In genomic region chr13:52968074-52968700, GRCh38 we compare ENCODE assay signal across 8 cellular contexts.
DNase-seq lines count a peak whose midpoint lies in the region; ATAC-seq, FAIRE-seq and TF ChIP-seq lines count a peak whose summit lies in the region.

No MANE protein-coding gene starts in this region.

- H3K9ac ChIP-seq in H1 (replicated peaks in 1 of 4; ENCODE audit: extremely low read depth in 1 of 4, low read depth in 3 of 4, low read length in 3 of 4), result no peak overlapping the region

- peak; percentile 85 to 99 (median 99) for TF ChIP-seq CTCF in H1 (IDR thresholded peaks at IDR 0.05; ENCODE audit: control extremely low read depth in 1 of 3, insufficient read depth in 1 of 3, low read depth in 1 of 3, low read length in 3 of 3)

- no peak overlapping the region for H2BK120ac ChIP-seq in H1 (replicated peaks; ENCODE audit: low read depth, low read length)

- H4K5ac ChIP-seq in H1 (ENCODE audit: insufficient read length, low read depth, low read length), result no peak overlapping the region

- ATAC-seq in GM19467 (IDR thresholded peaks at IDR 0.05; ENCODE audit: unreplicated experiment) (peak; percentile 99), HG03565 (IDR thresholded peaks at IDR 0.05; ENCODE audit: unreplicated experiment) (peak; percentile 99)

- H2BK20ac ChIP-seq in H1 (ENCODE audit: low read length), result no peak overlapping the region

- H2BK5ac ChIP-seq in H1 (ENCODE audit: low read depth, low read length), result no peak overlapping the region

- no peak for TF ChIP-seq POLR2A in H1 (IDR thresholded peaks at IDR 0.05; ENCODE audit: control extremely low read depth in 1 of 2, low read depth in 2 of 2, low read length in 2 of 2)

- no peak overlapping the region for H3K27ac ChIP-seq in H1 (ENCODE audit: low read depth, low read length)

- DNase-seq in COR-L47 (lab: John Stamatoyannopoulos, UW) (peak; percentile 87), NCI-H69 (lab: John Stamatoyannopoulos, UW) (peak; percentile 93), H1 (ENCODE audit: low read depth in 1 of 2, low spot score in 2 of 2) (peak; percentile 86 to 90), midbrain (lab: John Stamatoyannopoulos, UW) (peak; percentile 79)
- peak; percentile 67 to 77 for DNase-seq in activated CD4-positive, alpha-beta T cell treated with anti-CD3 and anti-CD28 coated beads, Interleukin-2, amount 50 U/mL, for 48 hours
- DNase-seq in stimulated activated CD8-positive, alpha-beta memory T cell treated with anti-CD3 and anti-CD28 coated beads, Interleukin-4, amount 100 ng/mL, for 4 hours (ENCODE audit: low read depth in 2 of 2, low spot score in 1 of 2), result peak; percentile 6 to 32

- H2BK12ac ChIP-seq in H1 (ENCODE audit: low read depth, low read length), result no peak overlapping the region

- WGBS in H1 (ENCODE audit: extremely low coverage in 1 of 2, insufficient coverage in 1 of 2, insufficient read length in 1 of 2, insufficient replicate concordance in 2 of 2, low coverage in 1 of 2, low lambda C conversion rate in 2 of 2, missing lambda C conversion rate in 1 of 2), 2 experiments, result 34% methylated on average over 13 of the region's 13 CpGs; no CpG with 5 or more reads in 1 of the 2 experiments

- POLR2A ChIA-PET in H1 (lab: Charles Lee; ENCODE audit: partially characterized antibody), result interaction anchor here (1.0 to 1.8 kb wide), 4 partner anchors 13 to 120 kb away, joined by 3 to 7 read pairs (median 4); partner anchors contain the start of gene PCDH8

- H3K4ac ChIP-seq in H1 (replicated peaks; ENCODE audit: insufficient read length, low read depth, low read length), result no peak overlapping the region

- peaks cover 0 to 4% (median 3%) of the 10 kb centered on the region in 4 experiments; a peak in 4 of 7 replicates for H3K4me1 ChIP-seq in H1 (replicated peaks in 1 of 4; ENCODE audit: control insufficient read depth in 3 of 4, insufficient read depth in 4 of 4, low read length in 3 of 4)

- H4K20me1 ChIP-seq in H1 (replicated peaks in 1 of 2; ENCODE audit: control insufficient read depth in 1 of 2, insufficient read depth in 2 of 2, low read length in 2 of 2), result no peaks in the 10 kb centered on the region

- H3K23ac ChIP-seq in H1 (ENCODE audit: insufficient read length), result no peak overlapping the region

- peaks cover 3% of the 10 kb centered on the region; the same call in 1 of the 2 replicates for H3K23me2 ChIP-seq in H1 (ENCODE audit: low read depth, low read length)

- no peak overlapping the region for H3K18ac ChIP-seq in H1 (ENCODE audit: extremely low read depth, low read length)

- H3K9me3 ChIP-seq in H1 (ENCODE audit: insufficient read depth in 2 of 2, low read depth in 1 of 2, low read length in 1 of 2), result no peaks in the 10 kb centered on the region

- no peak overlapping the region for H3K4me2 ChIP-seq in H1 (ENCODE audit: insufficient read depth in 1 of 2, low read depth in 2 of 2, low read length in 2 of 2)

- H3K4me3 ChIP-seq in H1 (ENCODE audit: extremely low read depth in 1 of 4, insufficient read depth in 2 of 4, low read depth in 3 of 4, low read length in 4 of 4), result no peak overlapping the region

- no peak overlapping the region for H4K91ac ChIP-seq in H1 (replicated peaks; ENCODE audit: insufficient read length, low read length)

- no peaks in the 10 kb centered on the region; a peak in 2 of 7 replicates for H3K27me3 ChIP-seq in H1 (replicated peaks in 1 of 4; ENCODE audit: control insufficient read depth in 3 of 4, extremely low read depth in 1 of 4, insufficient read depth in 3 of 4, low read length in 3 of 4)

- no peaks in the 10 kb centered on the region for H3K79me1 ChIP-seq in H1 (ENCODE audit: low read depth, low read length)

- H2BK15ac ChIP-seq in H1 (ENCODE audit: low read length), result no peak overlapping the region

- FAIRE-seq in H1 (lab: Jason Lieb, UNC), result peak; percentile 99

- H2AFZ ChIP-seq in H1 (ENCODE audit: low read length), result no peak overlapping the region

- no peak for TF ChIP-seq EP300 in H1 (IDR thresholded peaks at IDR 0.05; ENCODE audit: borderline replicate concordance in 1 of 2, low read depth in 2 of 2, low read length in 2 of 2)

- peak; percentile 97 to 99 for TF ChIP-seq RAD21 in H1 (IDR thresholded peaks at IDR 0.05 in 1 of 2, conservative IDR thresholded peaks at IDR 0.05 in 1 of 2; ENCODE audit: low read depth in 2 of 2, low read length in 2 of 2)

- H3K56ac ChIP-seq in H1 (replicated peaks; ENCODE audit: insufficient read length, low read depth, low read length), result no peak overlapping the region

- H4K8ac ChIP-seq in H1 (ENCODE audit: extremely low read depth, insufficient read depth, low read length), result no peak overlapping the region

- H3K79me2 ChIP-seq in H1 (ENCODE audit: control insufficient read depth in 1 of 2, insufficient read depth in 2 of 2, low read length in 2 of 2), result no peaks in the 10 kb centered on the region

- CTCF ChIA-PET in H1 (lab: Charles Lee; ENCODE audit: partially characterized antibody), result interaction anchor here (0.6 to 9.2 kb wide), 85 partner anchors 9 to 370 kb away, joined by 3 to 154 read pairs (median 6); partner anchors contain the start of genes OLFM4 and PCDH8

- no peaks in the 10 kb centered on the region for H3K36me3 ChIP-seq in H1 (ENCODE audit: control insufficient read depth in 2 of 4, insufficient read depth in 4 of 4, low read length in 3 of 4)

- no peak overlapping the region for H3K14ac ChIP-seq in H1 (ENCODE audit: insufficient read length)

- no peak overlapping the region for H2AK5ac ChIP-seq in H1 (ENCODE audit: low read depth, low read length)

TF ChIP-seq in H1, 55 proteins besides CTCF, POLR2A, EP300 and RAD21 (continues in another document):
- no peak for TF ChIP-seq TCF12 (IDR thresholded peaks at IDR 0.05; ENCODE audit: low read depth, low read length)
- no peak for TF ChIP-seq GTF2F1 (IDR thresholded peaks at IDR 0.05; ENCODE audit: borderline replicate concordance, low read depth, low read length)
- TF ChIP-seq TBP (IDR thresholded peaks at IDR 0.05; ENCODE audit: low read depth, low read length), result peak; percentile 60; the same call in 1 of the 2 replicates
- no peak for TF ChIP-seq SP2 (IDR thresholded peaks at IDR 0.05; ENCODE audit: low read length)
- TF ChIP-seq RNF2 (IDR thresholded peaks at IDR 0.05; ENCODE audit: borderline replicate concordance, low read depth, low read length, missing control alignments, poor library complexity, severe bottlenecking), result no peak
- TF ChIP-seq KDM4A (IDR thresholded peaks at IDR 0.05; ENCODE audit: low read depth, low read length, severe bottlenecking), result no peak
- no peak for TF ChIP-seq PHF8 (conservative IDR thresholded peaks at IDR 0.05; ENCODE audit: low read depth, low read length)
- no peak for TF ChIP-seq POU5F1 (IDR thresholded peaks at IDR 0.05; ENCODE audit: low read depth, low read length)
- TF ChIP-seq BACH1 (IDR thresholded peaks at IDR 0.05; ENCODE audit: low read length), result no peak
- peak; percentile 72 for TF ChIP-seq TAF7 (optimal IDR thresholded peaks at IDR 0.05; ENCODE audit: borderline replicate concordance, low read depth, low read length)
- TF ChIP-seq KDM1A (IDR thresholded peaks at IDR 0.05; ENCODE audit: borderline replicate concordance, low read length), result no peak
- peak; percentile 65 for TF ChIP-seq MAX (IDR thresholded peaks at IDR 0.05)
- TF ChIP-seq SIN3A (conservative IDR thresholded peaks at IDR 0.05 in 1 of 2, IDR thresholded peaks at IDR 0.05 in 1 of 2; ENCODE audit: low read depth in 1 of 2, low read length in 2 of 2), result peak; percentile 97 to 98
- TF ChIP-seq CHD1 (IDR thresholded peaks at IDR 0.05; ENCODE audit: low read depth, low read length), result no peak
- TF ChIP-seq E2F6 (IDR thresholded peaks at IDR 0.05), result no peak
- TF ChIP-seq KDM5A (IDR thresholded peaks at IDR 0.05; ENCODE audit: low read length), result no peak
- no peak; a peak in 1 of 4 replicates for TF ChIP-seq HDAC2 (IDR thresholded peaks at IDR 0.05; ENCODE audit: borderline replicate concordance in 1 of 2, low read depth in 2 of 2, low read length in 2 of 2)
- no peak for TF ChIP-seq USF2 (IDR thresholded peaks at IDR 0.05; ENCODE audit: low read length)
- TF ChIP-seq ZNF274 (IDR thresholded peaks at IDR 0.05; ENCODE audit: borderline replicate concordance, extremely low read depth, low read length), result no peak
- TF ChIP-seq TEAD4 (IDR thresholded peaks at IDR 0.05; ENCODE audit: low read depth, low read length), result peak; percentile 72
- peak; percentile 44; the same call in 1 of the 2 replicates for TF ChIP-seq ATF3 (IDR thresholded peaks at IDR 0.05; ENCODE audit: insufficient read depth, low read depth, low read length)
- TF ChIP-seq BCL11A (IDR thresholded peaks at IDR 0.05; ENCODE audit: low read depth in 2 of 2, low read length in 2 of 2), result no peak
- no peak for TF ChIP-seq EGR1 (IDR thresholded peaks at IDR 0.05; ENCODE audit: borderline replicate concordance, low read depth, low read length)
- no peak for TF ChIP-seq RBBP5 (IDR thresholded peaks at IDR 0.05; ENCODE audit: borderline replicate concordance, low read depth, low read length)
- TF ChIP-seq JUND (IDR thresholded peaks at IDR 0.05; ENCODE audit: low read length), result 0 out of 2 replicates have a peak, but pooled peaks have one; percentile 66
- no peak for TF ChIP-seq EZH2 (IDR thresholded peaks at IDR 0.05; ENCODE audit: low read depth, low read length, severe bottlenecking)
- peak; percentile 73 for TF ChIP-seq SAP30 (IDR thresholded peaks at IDR 0.05; ENCODE audit: insufficient read depth, insufficient replicate concordance, low read length)

Comparison
In these comparisons a context has a peak if more than half of its experiments do, and no peak if none do; other contexts are left out.
1. DNase-seq: peak in every context shown above with its lines; median percentile 93 in NCI-H69; 88 in H1; 87 in COR-L47; 79 in midbrain; 72 in activated CD4-positive, alpha-beta T cell treated with anti-CD3 and anti-CD28 coated beads, Interleukin-2, amount 50 U/mL, for 48 hours; 19 in stimulated activated CD8-positive, alpha-beta memory T cell treated with anti-CD3 and anti-CD28 coated beads, Interleukin-4, amount 100 ng/mL, for 4 hours.